15 cellular contexts compared by ENCODE assay signal in the genomic region with DNA sequence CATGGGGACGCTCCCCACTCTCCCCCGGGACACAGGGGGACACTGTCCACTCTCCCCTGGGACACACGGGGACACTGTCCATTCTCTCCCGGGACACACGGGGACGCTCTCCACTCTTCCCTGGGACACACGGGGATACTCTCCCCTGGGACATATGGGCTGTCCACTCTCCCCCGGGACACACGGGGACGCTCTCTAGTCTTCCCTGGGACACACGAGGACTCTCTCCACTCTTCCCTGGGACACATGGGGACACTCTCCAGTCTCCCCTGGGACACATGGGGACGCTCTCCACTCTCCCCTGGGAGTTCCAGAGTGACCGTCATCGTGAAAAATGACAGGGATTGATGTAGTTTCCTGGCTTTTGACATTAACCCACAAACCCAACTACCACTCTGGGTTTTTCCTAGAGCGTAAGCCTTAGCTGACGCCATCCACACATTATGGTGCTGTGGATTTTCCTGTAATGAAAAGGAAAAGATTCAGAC. TPM values are rescaled to one million over a fixed set of nuclear protein-coding genes. Genes with fewer than 3 reads are reported as not detected.
"Had no signal": no experiment of that assay in that cellular context is flagged by ENCODE, and none has a peak within 500 bp of the region (broad histone marks: within the 10 kb centered on the region; RNA-seq: fewer than 3 reads in every experiment).

No MANE protein-coding gene starts in this region.

- H3K27ac Mint-ChIP-seq: endodermal cell had no signal

- H3K79me2 ChIP-seq: hepatocyte had no signal

- H3K27ac ChIP-seq: hepatocyte, left ventricle myocardium inferior, neutrophil, stomach, thoracic aorta, transverse colon had no signal

- H3K36me3 ChIP-seq: neutrophil, stomach, thoracic aorta, transverse colon had no signal

- H3K4me1 Mint-ChIP-seq: endodermal cell had no signal

- H3K4me3 ChIP-seq: hepatocyte, left ventricle myocardium inferior, stomach, thoracic aorta, transverse colon had no signal

- H3K4me2 ChIP-seq: hepatocyte had no signal

- H3K4me3 Mint-ChIP-seq: endodermal cell had no signal

- H2AFZ ChIP-seq: hepatocyte had no signal

RNA-seq across cellular contexts. Expression of a gene that starts 3.0 kb away (rescaled TPM):
- total RNA-seq: dermis microvascular lymphatic vessel endothelial cell, endothelial cell of umbilical vein, hepatocyte, left cardiac atrium, left ventricle myocardium inferior, lung microvascular endothelial cell, osteocyte, pulmonary artery endothelial cell, skeletal muscle tissue, stomach, thoracic aorta had no signal
- polyA plus RNA-seq: endothelial cell of umbilical vein, hepatocyte had no signal

RNA-seq across cellular contexts. Expression of a gene that starts 5.2 kb away (rescaled TPM):
- total RNA-seq: endodermal cell, hepatocyte, left cardiac atrium, left ventricle myocardium inferior, osteocyte, pulmonary artery endothelial cell, stomach, thoracic aorta, transverse colon, ureter had no signal
